Comparison of ENCODE assay signal across 1 cellular context in the genomic region with DNA sequence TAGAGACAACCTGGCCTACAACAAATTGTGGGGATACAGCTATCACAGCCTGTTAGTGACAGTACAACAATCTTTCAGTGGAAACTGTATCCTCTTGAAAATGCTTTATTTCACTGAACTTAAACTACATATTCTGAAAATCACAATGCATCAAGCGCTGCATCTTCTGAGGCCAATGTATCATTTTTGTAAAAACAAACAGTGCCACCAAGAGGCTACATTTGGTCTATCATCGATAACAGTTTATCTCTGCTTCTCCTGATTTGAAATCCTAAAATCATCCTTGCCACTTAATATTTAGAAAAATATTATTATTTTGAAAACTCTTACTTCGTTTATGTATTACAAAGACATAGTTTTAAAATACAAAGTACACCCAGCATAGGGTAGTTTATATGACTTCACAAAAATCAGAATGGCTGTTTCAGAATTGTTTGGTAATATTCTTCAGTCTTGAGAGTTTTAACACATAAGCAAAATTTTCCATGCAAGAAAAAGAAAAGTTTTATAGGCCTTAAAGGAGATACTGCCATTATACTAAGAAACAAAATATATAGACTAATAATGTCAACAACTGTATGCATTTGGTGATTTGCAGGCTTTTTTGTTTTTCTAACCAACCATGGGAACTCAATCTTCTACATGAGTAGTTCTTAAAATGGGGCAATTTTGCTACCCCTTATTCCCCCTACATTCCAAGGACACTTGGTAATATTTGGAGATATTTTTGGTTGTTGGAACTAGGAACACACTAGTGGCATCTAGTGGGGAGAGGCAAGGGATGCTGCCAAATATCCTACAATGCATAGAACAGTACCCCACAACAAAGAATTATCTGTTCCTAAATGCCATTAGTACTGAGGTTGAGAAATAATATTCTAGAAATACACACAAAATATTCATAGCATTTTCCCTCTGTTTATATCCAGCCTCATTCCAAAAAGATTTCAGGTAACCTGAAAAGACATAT.
TF ChIP-seq lines count a peak whose summit lies in the region.

No MANE protein-coding gene starts in this region.

TF ChIP-seq in SK-N-SH, 30 proteins besides CTCF, POLR2A, EP300 and RAD21 (continued from another document):
- TF ChIP-seq, protein P1, sequence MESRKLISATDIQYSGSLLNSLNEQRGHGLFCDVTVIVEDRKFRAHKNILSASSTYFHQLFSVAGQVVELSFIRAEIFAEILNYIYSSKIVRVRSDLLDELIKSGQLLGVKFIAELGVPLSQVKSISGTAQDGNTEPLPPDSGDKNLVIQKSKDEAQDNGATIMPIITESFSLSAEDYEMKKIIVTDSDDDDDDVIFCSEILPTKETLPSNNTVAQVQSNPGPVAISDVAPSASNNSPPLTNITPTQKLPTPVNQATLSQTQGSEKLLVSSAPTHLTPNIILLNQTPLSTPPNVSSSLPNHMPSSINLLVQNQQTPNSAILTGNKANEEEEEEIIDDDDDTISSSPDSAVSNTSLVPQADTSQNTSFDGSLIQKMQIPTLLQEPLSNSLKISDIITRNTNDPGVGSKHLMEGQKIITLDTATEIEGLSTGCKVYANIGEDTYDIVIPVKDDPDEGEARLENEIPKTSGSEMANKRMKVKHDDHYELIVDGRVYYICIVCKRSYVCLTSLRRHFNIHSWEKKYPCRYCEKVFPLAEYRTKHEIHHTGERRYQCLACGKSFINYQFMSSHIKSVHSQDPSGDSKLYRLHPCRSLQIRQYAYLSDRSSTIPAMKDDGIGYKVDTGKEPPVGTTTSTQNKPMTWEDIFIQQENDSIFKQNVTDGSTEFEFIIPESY (IDR thresholded peaks at IDR 0.05; ENCODE audit: borderline replicate concordance, low read depth), result no peak
- TF ChIP-seq, protein P2, sequence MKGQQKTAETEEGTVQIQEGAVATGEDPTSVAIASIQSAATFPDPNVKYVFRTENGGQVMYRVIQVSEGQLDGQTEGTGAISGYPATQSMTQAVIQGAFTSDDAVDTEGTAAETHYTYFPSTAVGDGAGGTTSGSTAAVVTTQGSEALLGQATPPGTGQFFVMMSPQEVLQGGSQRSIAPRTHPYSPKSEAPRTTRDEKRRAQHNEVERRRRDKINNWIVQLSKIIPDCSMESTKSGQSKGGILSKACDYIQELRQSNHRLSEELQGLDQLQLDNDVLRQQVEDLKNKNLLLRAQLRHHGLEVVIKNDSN (IDR thresholded peaks at IDR 0.05; ENCODE audit: borderline replicate concordance, low read depth), result no peak
